Comparison of ENCODE assay signal across 17 cellular contexts in genomic region chr3:186298876-186299275, GRCh38.
DNase-seq lines count a peak whose midpoint lies in the region; ATAC-seq, FAIRE-seq and TF ChIP-seq lines count a peak whose summit lies in the region.
"Had no signal": no experiment of that assay in that cellular context is flagged by ENCODE, and none has a peak within 500 bp of the region (broad histone marks: within the 10 kb centered on the region; RNA-seq: fewer than 3 reads in every experiment).

No MANE protein-coding gene starts in this region.

- no peak for TF ChIP-seq CTCF in PC-3 (conservative IDR thresholded peaks at IDR 0.05; ENCODE audit: low read depth, low read length)
- no peak for TF ChIP-seq CTCF in coronary artery (IDR thresholded peaks at IDR 0.05)
- no peak for TF ChIP-seq CTCF in kidney (IDR thresholded peaks at IDR 0.05; ENCODE audit: borderline replicate concordance, extremely low read depth, insufficient read depth)

- H3K27ac ChIP-seq in PC-3 (ENCODE audit: low read length) (no peak overlapping the region), coronary artery (no peak overlapping the region), kidney (ENCODE audit: low read depth in 2 of 2, low read length in 2 of 2) (no peak overlapping the region)
- H3K27ac ChIP-seq: PC-9 had no signal

- H3K4me3 ChIP-seq in PC-3 (ENCODE audit: low read length) (no peak overlapping the region), coronary artery (no peak overlapping the region), kidney (ENCODE audit: low read length in 2 of 2) (no peak overlapping the region)
- H3K4me3 ChIP-seq: PC-9 had no signal

- H3F3A ChIP-seq in PC-3 (ENCODE audit: low read length, unreplicated experiment): no peaks in the 10 kb centered on the region

- H3K36me3 ChIP-seq in PC-3 (ENCODE audit: low read depth, low read length) (no peaks in the 10 kb centered on the region), kidney (ENCODE audit: control insufficient read depth in 1 of 2, insufficient read depth in 2 of 2, low read length in 2 of 2) (no peaks in the 10 kb centered on the region)

- H3K27me3 ChIP-seq in PC-3 (ENCODE audit: low read length): peaks cover 26% of the 10 kb centered on the region

- intact Hi-C loops in PC-3 (cut with micrococcal nuclease): no loop called here
- intact Hi-C loops in kidney (cut with DNase I): no loop called here

- H3K79me2 ChIP-seq in PC-3 (ENCODE audit: low read length): no peaks in the 10 kb centered on the region

- DNase-seq in Ammon's horn (ENCODE audit: low spot score) (peak; percentile 82), ELR (ENCODE audit: low read depth) (peak; percentile 42), PC-3 (peak; percentile 41), inferior parietal cortex (ENCODE audit: extremely low spot score) (peak; percentile 50), coronary artery (ENCODE audit: low spot score) (no peak), kidney (no peak), ureter (ENCODE audit: low spot score) (no peak), amniotic stem cell (lab: John Stamatoyannopoulos, UW) (no peak)
- DNase-seq: activated CD4-positive, alpha-beta memory T cell treated with anti-CD3 and anti-CD28 coated beads for 36 hours; activated T-cell treated with anti-CD3 and anti-CD28 coated beads, Interleukin-2, amount 50 U/mL, for 72 hours; DMS79; mammary epithelial cell; NCI-H1092; NCI-H226; PC-9 had no signal

- H3K4me2 ChIP-seq in PC-3 (ENCODE audit: low read length): no peak overlapping the region
- H3K4me2 ChIP-seq: PC-9 had no signal

- H3K4me1 ChIP-seq in PC-3 (ENCODE audit: insufficient read depth, low read length) (no peaks in the 10 kb centered on the region), kidney (ENCODE audit: control insufficient read depth in 1 of 2, insufficient read depth in 1 of 2, low read depth in 1 of 2, low read length in 2 of 2) (peaks cover 4 to 7% of the 10 kb centered on the region in 2 donors)

- H3K9ac ChIP-seq in PC-3 (ENCODE audit: low read length) (no peak overlapping the region), kidney (ENCODE audit: low read length in 2 of 2) (no peak overlapping the region)

- CTCF ChIA-PET in PC-3 (lab: Charles Lee): no interaction called here

- H3K9me3 ChIP-seq in PC-3 (ENCODE audit: low read length) (no peaks in the 10 kb centered on the region), kidney (ENCODE audit: control insufficient read depth in 1 of 2, low read length in 2 of 2) (no peaks in the 10 kb centered on the region)

- H3K9me2 ChIP-seq in PC-3 (replicated peaks; ENCODE audit: low read length): no peaks in the 10 kb centered on the region

- FAIRE-seq in kidney (lab: Jason Lieb, UNC): no peak

- no TSS peak for BruUV-seq in PC-3 (replicated peaks; lab: Mats Ljungman, UMichigan)

- POLR2A ChIA-PET in PC-3 (lab: Charles Lee; ENCODE audit: unreplicated experiment): no interaction called here

- peak; percentile 49; the same call in 1 of the 2 replicates for ATAC-seq in PC-3
- ATAC-seq: activated T-cell treated with anti-CD3 and anti-CD28 coated beads, Interleukin-2, amount 50 U/mL, for 72 hours; HCT116; natural killer cell treated with Interleukin-12 subunit alpha and Interleukin-12 subunit beta and Interleukin-15 and Interleukin-18, amount 100 ng/mL, for 72 hours had no signal

- no peak overlapping the region for H2AFZ ChIP-seq in PC-3 (ENCODE audit: low read length)
- H2AFZ ChIP-seq: PC-9 had no signal

- no peaks in the 10 kb centered on the region for H4K20me1 ChIP-seq in PC-3 (ENCODE audit: low read length)

Comparison
In these comparisons a context has a peak if more than half of its experiments do, and no peak if none do; other contexts are left out.
1. DNase-seq: peak in Ammon's horn (single experiment), ELR (single experiment), PC-3 (single experiment) and inferior parietal cortex (single experiment); none in coronary artery (single experiment), kidney (single experiment), ureter (single experiment) and amniotic stem cell (single experiment).